In the genomic region with DNA sequence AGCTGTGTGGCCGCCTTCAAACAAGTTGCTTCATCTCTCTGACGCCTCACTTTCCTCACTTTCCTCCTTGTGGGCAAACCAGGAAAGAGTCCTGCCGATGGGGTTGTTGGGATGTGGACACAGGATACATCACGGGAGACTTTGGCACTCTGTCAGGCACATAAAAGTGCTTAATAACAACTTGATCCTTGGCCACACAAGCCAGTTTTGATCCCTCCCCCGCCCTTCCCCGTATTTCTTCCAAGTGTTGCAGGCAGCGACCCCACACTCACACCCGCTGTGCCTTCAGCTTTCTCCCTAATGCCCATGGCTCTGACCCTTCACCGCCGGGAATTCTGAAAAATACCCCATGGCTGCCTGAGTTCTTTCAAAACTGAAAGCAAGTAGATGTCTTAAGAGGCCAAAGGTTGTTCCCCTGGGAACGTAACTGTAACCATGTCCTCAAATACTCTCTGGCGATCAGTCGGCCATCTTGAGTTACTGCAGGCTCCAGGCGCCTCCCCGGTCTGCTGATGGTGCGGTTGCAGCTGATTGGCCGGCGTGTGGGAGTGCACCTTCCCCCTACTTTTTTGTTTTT, we compare ENCODE assay signal across 10 cellular contexts. TPM values are rescaled to one million over a fixed set of nuclear protein-coding genes. Genes with fewer than 3 reads are reported as not detected.
A peak's percentile ranks its signal among the peaks of the same experiment; 100 is the strongest.
DNase-seq lines count a peak whose midpoint lies in the region; ATAC-seq and TF ChIP-seq lines count a peak whose summit lies in the region.
"Had no signal": no experiment of that assay in that cellular context is flagged by ENCODE, and none has a peak within 500 bp of the region (broad histone marks: within the 10 kb centered on the region; RNA-seq: fewer than 3 reads in every experiment).

No MANE protein-coding gene starts in this region.

- dilution Hi-C loops in mammary epithelial cell (cut with HindIII; ENCODE audit: low sequenced_read_pairs), result no loop called here

- H3K4me3 Mint-ChIP-seq in endodermal cell, result no peak overlapping the region
- H3K4me3 Mint-ChIP-seq: activated naive CD8-positive, alpha-beta T cell had no signal

- ATAC-seq in right lobe of liver, result peak; percentile 81 to 89 (median 84)
- no peak for ATAC-seq in HG03439 (IDR thresholded peaks at IDR 0.05; ENCODE audit: unreplicated experiment)
- ATAC-seq in HG02623 (IDR thresholded peaks at IDR 0.05; ENCODE audit: unreplicated experiment), result no peak

- H3K9me3 ChIP-seq in endodermal cell (ENCODE audit: control insufficient read depth, low read length) (no peaks in the 10 kb centered on the region), right lobe of liver (no peaks in the 10 kb centered on the region), suprapubic skin (no peaks in the 10 kb centered on the region), mammary epithelial cell (replicated peaks; ENCODE audit: insufficient read depth, low read length) (no peaks in the 10 kb centered on the region)

- H2AFZ ChIP-seq in mammary epithelial cell (ENCODE audit: low read depth, low read length), result no peak overlapping the region

- intact Hi-C loops in right lobe of liver (cut with DNase I), result no loop called here
- intact Hi-C loops in mammary epithelial cell (cut with micrococcal nuclease), result no loop called here

- no peaks in the 10 kb centered on the region for H3K27me3 Mint-ChIP-seq in endodermal cell (ENCODE audit: insufficient read depth)
- H3K27me3 Mint-ChIP-seq: activated naive CD8-positive, alpha-beta T cell had no signal

- H3K27me3 ChIP-seq in endodermal cell (ENCODE audit: control insufficient read depth, insufficient read depth, low read length, poor library complexity, severe bottlenecking) (no peaks in the 10 kb centered on the region), right lobe of liver (no peaks in the 10 kb centered on the region), suprapubic skin (no peaks in the 10 kb centered on the region), mammary epithelial cell (ENCODE audit: insufficient read depth, low read length) (no peaks in the 10 kb centered on the region)

- H3K9ac ChIP-seq in endodermal cell (ENCODE audit: extremely low read depth, low read length, poor library complexity, severe bottlenecking) (no peak overlapping the region), mammary epithelial cell (ENCODE audit: insufficient read depth, low read length) (no peak overlapping the region)

- BruUV-seq in mammary epithelial cell (replicated peaks; lab: Mats Ljungman, UMichigan), result no TSS peak

- no peaks in the 10 kb centered on the region for H3K79me2 ChIP-seq in mammary epithelial cell (ENCODE audit: insufficient read depth, low read length)

- no peaks in the 10 kb centered on the region for H3K9me3 Mint-ChIP-seq in endodermal cell

- no peaks in the 10 kb centered on the region for H3K36me3 Mint-ChIP-seq in endodermal cell (ENCODE audit: low read depth)
- H3K36me3 Mint-ChIP-seq: activated naive CD8-positive, alpha-beta T cell had no signal

- no peaks in the 10 kb centered on the region for H3K4me1 Mint-ChIP-seq in endodermal cell

- no peak for TF ChIP-seq EP300 in suprapubic skin (IDR thresholded peaks at IDR 0.05)

- DNase-seq in NCI-H2227 (lab: John Stamatoyannopoulos, UW; ENCODE audit: unreplicated experiment) (peak; percentile 85), endodermal cell (no peak), right lobe of liver (peak in 2 of 3 donors; percentile 48 to 79), suprapubic skin (ENCODE audit: low spot score in 2 of 2) (peak in 1 of 2 donors; percentile 59), NOMO-1 (lab: John Stamatoyannopoulos, UW; ENCODE audit: unreplicated experiment in 2 of 2) (no peak), mammary epithelial cell (no peak)
- DNase-seq: NK-92 treated with Interleukin-12 subunit alpha and Interleukin-12 subunit beta, amount 100 ng/mL, for 24 hours had no signal

- TF ChIP-seq POLR2A in right lobe of liver (IDR thresholded peaks at IDR 0.05) (no peak), suprapubic skin (IDR thresholded peaks at IDR 0.05) (no peak)

- no peak overlapping the region for H3K4me3 ChIP-seq in endodermal cell (ENCODE audit: low read length)
- H3K4me3 ChIP-seq in right lobe of liver, result peak overlapping the region; percentile 29 to 57 (median 49)
- H3K4me3 ChIP-seq in suprapubic skin, result no peak overlapping the region
- no peak overlapping the region for H3K4me3 ChIP-seq in mammary epithelial cell (replicated peaks in 1 of 3; ENCODE audit: insufficient read depth in 1 of 3, low read depth in 2 of 3, low read length in 3 of 3)

- no peaks in the 10 kb centered on the region for H4K20me1 ChIP-seq in mammary epithelial cell (ENCODE audit: insufficient read depth, low read length)

- H3K27ac ChIP-seq in endodermal cell (ENCODE audit: low read depth, low read length) (peak overlapping the region; percentile 24), right lobe of liver (peak overlapping the region; percentile 64 to 80 (median 75)), suprapubic skin (peak overlapping the region; percentile 46), mammary epithelial cell (ENCODE audit: insufficient read depth, low read depth, low read length) (no peak overlapping the region)

- H3K4me2 ChIP-seq in mammary epithelial cell (ENCODE audit: insufficient read depth, low read depth, low read length), result no peak overlapping the region

- H3K36me3 ChIP-seq in endodermal cell (ENCODE audit: control insufficient read depth, insufficient read depth, low read length), result no peaks in the 10 kb centered on the region
- H3K36me3 ChIP-seq in right lobe of liver, result no peaks in the 10 kb centered on the region
- H3K36me3 ChIP-seq in suprapubic skin, result no peaks in the 10 kb centered on the region
- no peaks in the 10 kb centered on the region for H3K36me3 ChIP-seq in mammary epithelial cell (ENCODE audit: insufficient read depth, low read length)

- 92 to 93% methylated on average over 14 to 18 of the region's 18 CpGs for WGBS in endodermal cell (ENCODE audit: insufficient coverage in 1 of 2, insufficient read length in 1 of 2), 2 experiments
- WGBS in right lobe of liver (ENCODE audit: insufficient coverage, low coverage, low lambda C conversion rate, missing lambda C conversion rate), result 11% methylated on average over 18 of the region's 18 CpGs
- WGBS in suprapubic skin, result 69% methylated on average over 18 of the region's 18 CpGs
- 94% methylated on average over 18 of the region's 18 CpGs for WGBS in mammary epithelial cell (ENCODE audit: low coverage, missing lambda C conversion rate)

- H3K4me1 ChIP-seq in endodermal cell (ENCODE audit: control insufficient read depth, insufficient read depth, low read length) (no peaks in the 10 kb centered on the region), right lobe of liver (peaks cover 0 to 14% (median 6%) of the 10 kb centered on the region in 4 donors), suprapubic skin (peaks cover 17% of the 10 kb centered on the region), mammary epithelial cell (ENCODE audit: insufficient read depth, low read length) (peaks cover 6% of the 10 kb centered on the region)

- CTCF ChIA-PET in mammary epithelial cell (lab: Charles Lee; ENCODE audit: low non-redundant PET), result interaction anchor here (0.6 kb wide), 1 partner anchor 187 kb away, joined by 3 read pairs; no protein-coding TSS in a partner anchor

- H3K27ac Mint-ChIP-seq in endodermal cell, result no peak overlapping the region
- H3K27ac Mint-ChIP-seq: activated naive CD8-positive, alpha-beta T cell had no signal

- no peak for TF ChIP-seq CTCF in endodermal cell (conservative IDR thresholded peaks at IDR 0.05)
- no peak for TF ChIP-seq CTCF in right lobe of liver (IDR thresholded peaks at IDR 0.05)
- no peak for TF ChIP-seq CTCF in suprapubic skin (IDR thresholded peaks at IDR 0.05)
- TF ChIP-seq CTCF in mammary epithelial cell (conservative IDR thresholded peaks at IDR 0.05 in 1 of 2, IDR thresholded peaks at IDR 0.05 in 1 of 2; ENCODE audit: extremely low read depth in 1 of 2, insufficient read depth in 1 of 2, low read depth in 1 of 2, low read length in 2 of 2), result no peak

- in situ Hi-C loops in mammary epithelial cell (cut with MboI; ENCODE audit: low sequenced_read_pairs in 2 of 2), result loop anchor here in 1 of 2 donors (10.0 kb wide), 1 partner anchor 354 kb away; no protein-coding TSS in a partner anchor

RNA-seq across cellular contexts. Expression of a gene that starts 59.8 kb away (rescaled TPM):
- total RNA-seq in endodermal cell (under 1 TPM; 0.57 to 0.93 TPM), right lobe of liver (1 to 10 TPM; 1.6 to 7.3 (median 2.1) TPM), suprapubic skin (10 to 100 TPM; 45.4 to 75.3 (median 65.3) TPM), mammary epithelial cell (10 to 100 TPM; 11.0 to 35.2 TPM)
- 0.68 TPM for polyA plus RNA-seq in endodermal cell (2013, experiment 1 of 2)
- 0.79 TPM for polyA plus RNA-seq in endodermal cell (2013, experiment 2 of 2)
- polyA plus RNA-seq in mammary epithelial cell, result 5.1 TPM
- 7.6 TPM for polyA minus RNA-seq in mammary epithelial cell

Comparison
In these comparisons a context has a peak if more than half of its experiments do, and no peak if none do; other contexts are left out.
1. DNase-seq: peak in NCI-H2227 (single experiment) and right lobe of liver (2 of 3); none in endodermal cell (single experiment), NOMO-1 (0 of 2) and mammary epithelial cell (single experiment).
2. H3K4me3 ChIP-seq: peak in right lobe of liver (3 of 3); none in endodermal cell (single experiment), suprapubic skin (single experiment) and mammary epithelial cell (0 of 3).
3. ATAC-seq: peak in right lobe of liver (4 of 4); none in HG03439 (single experiment) and HG02623 (single experiment).